ENCODE assay signal across 9 cellular contexts in genomic region chr18:63022429-63023022, GRCh38.
DNase-seq lines count a peak whose midpoint lies in the region; ATAC-seq and TF ChIP-seq lines count a peak whose summit lies in the region.
"Had no signal": no experiment of that assay in that cellular context is flagged by ENCODE, and none has a peak within 500 bp of the region (broad histone marks: within the 10 kb centered on the region; RNA-seq: fewer than 3 reads in every experiment).

No MANE protein-coding gene starts in this region.

- no peaks in the 10 kb centered on the region; the same call in 1 of the 2 replicates for H3K9me3 ChIP-seq in AG04450 (ENCODE audit: control insufficient read depth, insufficient read depth, low read length)
- H3K9me3 ChIP-seq in esophagus squamous epithelium: peaks cover 0 to 3% (median 0%) of the 10 kb centered on the region in 3 donors

- H3K4me3 ChIP-seq in AG04450 (ENCODE audit: low read depth, low read length) (no peak overlapping the region), WI38 (ENCODE audit: low read depth, low read length) (no peak overlapping the region), esophagus squamous epithelium (no peak overlapping the region)

- DNase-seq in AG04450 (ENCODE audit: low read depth, low spot score): no peak
- DNase-seq in GM10248 (ENCODE audit: extremely low spot score): no peak
- peak; percentile 85 for DNase-seq in iPS-NIHi11 (ENCODE audit: low spot score)
- no peak for DNase-seq in hippocampal formation (lab: John Stamatoyannopoulos, UW)
- DNase-seq in esophagus squamous epithelium (lab: John Stamatoyannopoulos, UW): no peak
- no peak for DNase-seq in caudate nucleus (lab: John Stamatoyannopoulos, UW)

- POLR2A ChIA-PET in AG04450 (lab: Yijun Ruan, JAX) (no interaction called here), GM10248 (lab: Yijun Ruan, JAX) (no interaction called here)

- no peak for ATAC-seq in HG02642 (IDR thresholded peaks at IDR 0.05; ENCODE audit: poor library complexity, unreplicated experiment)
- ATAC-seq: T-cell had no signal

- H3K4me1 ChIP-seq in esophagus squamous epithelium: no peaks in the 10 kb centered on the region

- intact Hi-C loops in esophagus squamous epithelium (cut with DNase I): loop anchor here (5.0 to 10.0 kb wide), 2 partner anchors 100 to 412 kb away; no protein-coding TSS in a partner anchor

- no peaks in the 10 kb centered on the region for H3K36me3 ChIP-seq in esophagus squamous epithelium

- CTCF ChIA-PET in AG04450 (lab: Charles Lee) (interaction anchor here (1.0 to 1.3 kb wide), 2 partner anchors 12 to 308 kb away, joined by 3 to 5 read pairs; no protein-coding TSS in a partner anchor), GM10248 (lab: Yijun Ruan, JAX) (interaction anchor here (0.9 to 9.7 kb wide), 7 partner anchors 12 to 417 kb away, joined by 3 to 109 read pairs (median 3); no protein-coding TSS in a partner anchor)

- TF ChIP-seq CTCF in AG04450 (IDR thresholded peaks at IDR 0.05; ENCODE audit: low read depth, low read length): peak; percentile 45
- TF ChIP-seq CTCF in GM10248 (IDR thresholded peaks at IDR 0.05; ENCODE audit: control extremely low read depth, extremely low read depth, low read depth, missing control alignments): peak; percentile 21
- TF ChIP-seq CTCF in WI38 (IDR thresholded peaks at IDR 0.05; ENCODE audit: low read depth, low read length): peak; percentile 51
- TF ChIP-seq CTCF in esophagus squamous epithelium (IDR thresholded peaks at IDR 0.05): peak in 2 of 6 experiments; percentile 18 to 32

- TF ChIP-seq POLR2A in esophagus squamous epithelium (IDR thresholded peaks at IDR 0.05): no peak

- 79 to 84% methylated on average over 18 to 26 of the region's 26 CpGs for WGBS in esophagus squamous epithelium, 2 donors

- no peak overlapping the region for H3K27ac ChIP-seq in AG04450 (ENCODE audit: low read depth, low read length)
- H3K27ac ChIP-seq in esophagus squamous epithelium: no peak overlapping the region
- H3K27ac ChIP-seq in caudate nucleus (ENCODE audit: low read depth, low read length): no peak overlapping the region

- H3K27me3 ChIP-seq in AG04450 (ENCODE audit: control insufficient read depth, insufficient read depth, low read length): peaks cover 9% of the 10 kb centered on the region
- H3K27me3 ChIP-seq in esophagus squamous epithelium: peaks cover 0 to 4% (median 0%) of the 10 kb centered on the region in 4 donors
